In genomic region chr3:63911395-63911900, GRCh38 we compare ENCODE assay signal across 8 cellular contexts. TPM values are rescaled to one million over a fixed set of nuclear protein-coding genes. Genes with fewer than 3 reads are reported as not detected.
DNase-seq lines count a peak whose midpoint lies in the region; ATAC-seq, FAIRE-seq and TF ChIP-seq lines count a peak whose summit lies in the region.

No MANE protein-coding gene starts in this region.

- H3K4me1 Mint-ChIP-seq in activated T-helper 2 cell treated with anti-CD3 and anti-CD28 coated beads, Interferon-gamma antibody, Interleukin-2, Interleukin-4, amounts not matched to agents 10 μg/mL and 5 μg/mL and 100 μg/mL, durations not matched to agents 14 hours and 24 hours and 36 hours (ENCODE audit: low read depth), result peaks cover 32% of the 10 kb centered on the region

- peak overlapping the region; percentile 94 for H3K4me3 Mint-ChIP-seq in activated T-helper 2 cell treated with anti-CD3 and anti-CD28 coated beads, Interferon-gamma antibody, Interleukin-2, Interleukin-4, amounts not matched to agents 10 μg/mL and 5 μg/mL and 100 μg/mL, durations not matched to agents 14 hours and 24 hours and 36 hours (ENCODE audit: low read depth)

- H3K27ac ChIP-seq in keratinocyte (ENCODE audit: control insufficient read depth, insufficient read depth, low read length), result peak overlapping the region; percentile 86
- H3K27ac ChIP-seq in temporal lobe (ENCODE audit: low read depth, low read length), result peak overlapping the region; percentile 40

- H3K27ac Mint-ChIP-seq in activated T-helper 2 cell treated with anti-CD3 and anti-CD28 coated beads, Interferon-gamma antibody, Interleukin-2, Interleukin-4, amounts not matched to agents 10 μg/mL and 5 μg/mL and 100 μg/mL, durations not matched to agents 14 hours and 24 hours and 36 hours, result peak overlapping the region; percentile 97

- FAIRE-seq in keratinocyte (lab: Jason Lieb, UNC), result peak; percentile 59

- peak overlapping the region; percentile 80 for H3K9ac ChIP-seq in keratinocyte (ENCODE audit: control insufficient read depth, extremely low read depth, insufficient read depth, low read length)

- H3K36me3 ChIP-seq in keratinocyte (ENCODE audit: control insufficient read depth in 2 of 2, extremely low read depth in 1 of 2, insufficient read depth in 2 of 2, low read length in 2 of 2), result peaks cover 3 to 7% of the 10 kb centered on the region in 2 experiments

- peak overlapping the region; percentile 45 for H2AFZ ChIP-seq in keratinocyte (ENCODE audit: control insufficient read depth, low read length)

- H3K27me3 Mint-ChIP-seq in activated T-helper 2 cell treated with anti-CD3 and anti-CD28 coated beads, Interferon-gamma antibody, Interleukin-2, Interleukin-4, amounts not matched to agents 10 μg/mL and 5 μg/mL and 100 μg/mL, durations not matched to agents 14 hours and 24 hours and 36 hours (ENCODE audit: low read depth), result no peaks in the 10 kb centered on the region

- peak overlapping the region; percentile 70 for H3K4me3 ChIP-seq in GM12875 (ENCODE audit: low read depth, low read length)
- peak overlapping the region; percentile 44 to 79 (median 68) for H3K4me3 ChIP-seq in keratinocyte (ENCODE audit: control insufficient read depth in 2 of 3, extremely low read depth in 1 of 3, insufficient read depth in 2 of 3, low read depth in 1 of 3, low read length in 3 of 3)

- peaks cover 24% of the 10 kb centered on the region for H3K4me1 ChIP-seq in keratinocyte (ENCODE audit: control insufficient read depth, extremely low read depth, insufficient read depth, low read length)

- H4K20me1 ChIP-seq in keratinocyte (ENCODE audit: control insufficient read depth, extremely low read depth, insufficient read depth, low read length), result peaks cover 1% of the 10 kb centered on the region

- intact Hi-C loops in activated T-helper 2 cell treated with anti-CD3 and anti-CD28 coated beads, Interferon-gamma antibody, Interleukin-2, Interleukin-4, amounts not matched to agents 10 μg/mL and 5 μg/mL and 100 μg/mL, durations not matched to agents 14 hours and 24 hours and 36 hours (cut with micrococcal nuclease), result loop anchor here (1.0 to 2.0 kb wide), 4 partner anchors 11 to 57 kb away; no protein-coding TSS in a partner anchor

- H3K9me3 ChIP-seq in keratinocyte (ENCODE audit: control insufficient read depth, low read depth, low read length), result no peaks in the 10 kb centered on the region

- H3K4me2 ChIP-seq in keratinocyte (ENCODE audit: control insufficient read depth, extremely low read depth, insufficient read depth, low read depth, low read length), result peak overlapping the region; percentile 83

- no peaks in the 10 kb centered on the region for H3K9me3 Mint-ChIP-seq in activated T-helper 2 cell treated with anti-CD3 and anti-CD28 coated beads, Interferon-gamma antibody, Interleukin-2, Interleukin-4, amounts not matched to agents 10 μg/mL and 5 μg/mL and 100 μg/mL, durations not matched to agents 14 hours and 24 hours and 36 hours

- ATAC-seq in HG03060 (IDR thresholded peaks at IDR 0.05; ENCODE audit: low read depth, unreplicated experiment), result peak; percentile 15

- peaks cover 32% of the 10 kb centered on the region for H3K36me3 Mint-ChIP-seq in activated T-helper 2 cell treated with anti-CD3 and anti-CD28 coated beads, Interferon-gamma antibody, Interleukin-2, Interleukin-4, amounts not matched to agents 10 μg/mL and 5 μg/mL and 100 μg/mL, durations not matched to agents 14 hours and 24 hours and 36 hours (ENCODE audit: low read depth)

- no peaks in the 10 kb centered on the region for H3K27me3 ChIP-seq in keratinocyte (ENCODE audit: control insufficient read depth, extremely low read depth, insufficient read depth, low read length)

- no peak for DNase-seq in activated T-helper 2 cell treated with anti-CD3 and anti-CD28 coated beads, Interferon-gamma antibody, Interleukin-2, Interleukin-4, amounts not matched to agents 10 μg/mL and 5 μg/mL and 100 μg/mL, durations not matched to agents 14 hours and 24 hours and 36 hours (ENCODE audit: low spot score)
- DNase-seq in keratinocyte (ENCODE audit: low read depth, low spot score) (no peak), OCI-M2 (lab: John Stamatoyannopoulos, UW; ENCODE audit: unreplicated experiment) (no peak), NCI-H2029 treated with DMSO at 0.1 percent for 48 hours (lab: John Stamatoyannopoulos, UW) (no peak), mucosa of gallbladder (ENCODE audit: low spot score) (no peak)

- TF ChIP-seq CTCF in GM12875 (IDR thresholded peaks at IDR 0.05; ENCODE audit: borderline replicate concordance, insufficient read depth, low read depth, low read length), result no peak
- no peak for TF ChIP-seq CTCF in keratinocyte (optimal IDR thresholded peaks at IDR 0.05 in 1 of 3, IDR thresholded peaks at IDR 0.05 in 1 of 3, conservative IDR thresholded peaks at IDR 0.05 in 1 of 3; ENCODE audit: extremely low read depth in 1 of 3, insufficient read depth in 2 of 3, low read length in 3 of 3)

- peaks cover 19% of the 10 kb centered on the region for H3K79me2 ChIP-seq in keratinocyte (ENCODE audit: control insufficient read depth, insufficient read depth, low read length)

- dilution Hi-C loops in keratinocyte (cut with MboI; ENCODE audit: extremely low pct_ligation_motif_present, low sequenced_read_pairs), result no loop called here

- no peaks in the 10 kb centered on the region for H3K9me1 ChIP-seq in keratinocyte (ENCODE audit: control insufficient read depth, extremely low read depth, insufficient read depth, low read length)

RNA-seq across cellular contexts. Expression of gene SCAANT1, which starts 0.7 kb away (rescaled TPM):
- total RNA-seq in activated T-helper 2 cell treated with anti-CD3 and anti-CD28 coated beads, Interferon-gamma antibody, Interleukin-2, Interleukin-4, amounts not matched to agents 10 μg/mL and 5 μg/mL and 100 μg/mL, durations not matched to agents 14 hours and 24 hours and 36 hours, result 1.8 TPM in 1 of 2 replicates, not detected in the other
- polyA plus RNA-seq in keratinocyte, result not detected in 3 replicates
- not detected for polyA plus RNA-seq in keratinocyte (2011; ENCODE audit: low read depth)
- not detected in 2 replicates for polyA plus RNA-seq in keratinocyte (2011; cell fraction: cytosol; rRNA removed)
- polyA plus RNA-seq in keratinocyte (2011; cell fraction: nucleus; rRNA removed), result not detected in 2 replicates
- polyA plus RNA-seq in keratinocyte (2012; ENCODE audit: low replicate concordance), result not detected in 2 replicates
- polyA minus RNA-seq in keratinocyte, result not detected in 3 replicates
- not detected for polyA minus RNA-seq in keratinocyte (2011; cell fraction: cytosol; rRNA and poly(A)+ RNA removed)
- polyA minus RNA-seq in keratinocyte (2011; cell fraction: nucleus; rRNA and poly(A)+ RNA removed), result not detected in 2 replicates
- not detected for total RNA-seq in temporal lobe
- not detected for total RNA-seq in mucosa of gallbladder

RNA-seq across cellular contexts. Expression of gene ATXN7, which starts 47.8 kb away (rescaled TPM):
- 42.8 and 44.0 TPM in 2 replicates for total RNA-seq in activated T-helper 2 cell treated with anti-CD3 and anti-CD28 coated beads, Interferon-gamma antibody, Interleukin-2, Interleukin-4, amounts not matched to agents 10 μg/mL and 5 μg/mL and 100 μg/mL, durations not matched to agents 14 hours and 24 hours and 36 hours
- 8.5 to 12.1 TPM (median 8.8 TPM) in 3 replicates for polyA plus RNA-seq in keratinocyte
- polyA plus RNA-seq in keratinocyte (2011; ENCODE audit: low read depth), result 5.7 TPM
- 4.2 and 8.6 TPM in 2 replicates for polyA plus RNA-seq in keratinocyte (2011; cell fraction: cytosol; rRNA removed)
- polyA plus RNA-seq in keratinocyte (2011; cell fraction: nucleus; rRNA removed), result 43.4 and 47.9 TPM in 2 replicates
- 4.8 and 5.6 TPM in 2 replicates for polyA plus RNA-seq in keratinocyte (2012; ENCODE audit: low replicate concordance)
- 49.2 to 86.3 TPM (median 58.0 TPM) in 3 replicates for polyA minus RNA-seq in keratinocyte
- polyA minus RNA-seq in keratinocyte (2011; cell fraction: cytosol; rRNA and poly(A)+ RNA removed), result 14.0 TPM
- polyA minus RNA-seq in keratinocyte (2011; cell fraction: nucleus; rRNA and poly(A)+ RNA removed), result 54.4 and 101 TPM in 2 replicates
- total RNA-seq in temporal lobe, result 7.6 TPM
- 33.0 TPM for total RNA-seq in mucosa of gallbladder

RNA-seq across cellular contexts. Expression of gene THOC7, which starts 47.8 kb away (rescaled TPM):
- total RNA-seq in activated T-helper 2 cell treated with anti-CD3 and anti-CD28 coated beads, Interferon-gamma antibody, Interleukin-2, Interleukin-4, amounts not matched to agents 10 μg/mL and 5 μg/mL and 100 μg/mL, durations not matched to agents 14 hours and 24 hours and 36 hours, result 103 and 107 TPM in 2 replicates
- polyA plus RNA-seq in keratinocyte, result 64.3 to 131 TPM (median 85.5 TPM) in 3 replicates
- polyA plus RNA-seq in keratinocyte (2011; ENCODE audit: low read depth), result 164 TPM
- polyA plus RNA-seq in keratinocyte (2011; cell fraction: cytosol; rRNA removed), result 82.4 and 168 TPM in 2 replicates
- 25.2 and 35.1 TPM in 2 replicates for polyA plus RNA-seq in keratinocyte (2011; cell fraction: nucleus; rRNA removed)
- polyA plus RNA-seq in keratinocyte (2012; ENCODE audit: low replicate concordance), result 69.9 and 115 TPM in 2 replicates
- 3.8 to 36.5 TPM (median 10.1 TPM) in 3 replicates for polyA minus RNA-seq in keratinocyte
- 27.4 TPM for polyA minus RNA-seq in keratinocyte (2011; cell fraction: cytosol; rRNA and poly(A)+ RNA removed)
- 3.9 and 7.2 TPM in 2 replicates for polyA minus RNA-seq in keratinocyte (2011; cell fraction: nucleus; rRNA and poly(A)+ RNA removed)
- total RNA-seq in temporal lobe, result 40.1 TPM
- 48.3 TPM for total RNA-seq in mucosa of gallbladder
